18 cellular contexts compared by ENCODE assay signal in the genomic region with DNA sequence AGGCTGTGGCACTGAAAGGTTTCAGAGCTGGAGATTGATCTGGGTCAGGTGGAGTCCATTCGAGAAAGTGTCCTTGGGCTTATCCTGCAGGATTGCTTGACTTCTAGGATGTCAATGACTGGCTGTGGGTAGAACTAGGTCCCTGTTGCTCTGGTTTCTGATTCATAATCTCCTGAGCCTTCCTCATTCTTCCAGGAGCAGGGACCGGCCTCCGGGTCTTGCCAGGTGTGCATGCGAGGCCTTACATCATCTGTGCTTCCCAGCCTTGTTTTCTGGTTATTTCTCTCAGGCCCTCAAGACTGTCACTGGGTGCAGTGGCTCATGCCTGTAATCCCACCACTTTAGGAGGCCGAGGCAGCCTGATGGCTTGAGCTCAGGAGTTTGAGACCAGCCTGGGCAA. TPM values are rescaled to one million over a fixed set of nuclear protein-coding genes. Genes with fewer than 3 reads are reported as not detected.
DNase-seq lines count a peak whose midpoint lies in the region; ATAC-seq and TF ChIP-seq lines count a peak whose summit lies in the region.
"Had no signal": no experiment of that assay in that cellular context is flagged by ENCODE, and none has a peak within 500 bp of the region (broad histone marks: within the 10 kb centered on the region; RNA-seq: fewer than 3 reads in every experiment).

No MANE protein-coding gene starts in this region.

- H3K36me3 ChIP-seq in CD8-positive, alpha-beta T cell (ENCODE audit: insufficient read depth, low read length), result peaks cover 26% of the 10 kb centered on the region

- intact Hi-C loops in activated naive CD4-positive, alpha-beta T cell treated with anti-CD3 and anti-CD28 coated beads for 36 hours (cut with micrococcal nuclease), result no loop called here
- intact Hi-C loops in CD8-positive, alpha-beta T cell (cut with DNase I, micrococcal nuclease), result no loop called here

- H3K4me3 ChIP-seq in CD8-positive, alpha-beta T cell (ENCODE audit: low read depth, low read length), result no peak overlapping the region
- H3K4me3 ChIP-seq: BLaER1 had no signal

- no peaks in the 10 kb centered on the region for H3K9me3 Mint-ChIP-seq in activated naive CD4-positive, alpha-beta T cell treated with anti-CD3 and anti-CD28 coated beads for 36 hours
- peaks cover 8 to 9% of the 10 kb centered on the region in 2 donors for H3K9me3 Mint-ChIP-seq in activated naive CD4-positive, alpha-beta T cell treated with anti-CD3 and anti-CD28 coated beads, Interleukin-2, amount 50 U/mL, for 72 hours
- H3K9me3 Mint-ChIP-seq in CD8-positive, alpha-beta T cell, result no peaks in the 10 kb centered on the region
- H3K9me3 Mint-ChIP-seq in activated CD8-positive, alpha-beta T cell treated with anti-CD3 and anti-CD28 coated beads, Interleukin-2, amount 10 ng/mL, durations not matched to agents 7 days and 5 days (ENCODE audit: insufficient read depth), result no peaks in the 10 kb centered on the region
- no peaks in the 10 kb centered on the region for H3K9me3 Mint-ChIP-seq in naive thymus-derived CD8-positive, alpha-beta T cell
- peaks cover 6% of the 10 kb centered on the region for H3K9me3 Mint-ChIP-seq in glutamatergic neuron (ENCODE audit: unreplicated experiment)

- CTCF ChIA-PET in activated naive CD4-positive, alpha-beta T cell treated with anti-CD3 and anti-CD28 coated beads for 36 hours (lab: Charles Lee), result interaction anchor here (0.7 kb wide), 1 partner anchor 710 kb away, joined by 3 read pairs; no protein-coding TSS in a partner anchor
- CTCF ChIA-PET in CD8-positive, alpha-beta T cell (lab: Charles Lee), result no interaction called here
- CTCF ChIA-PET in activated CD8-positive, alpha-beta T cell treated with anti-CD3 and anti-CD28 coated beads, Interleukin-2, amount 10 ng/mL, durations not matched to agents 7 days and 5 days (lab: Charles Lee), result no interaction called here

- no peak for ATAC-seq in activated naive CD4-positive, alpha-beta T cell treated with anti-CD3 and anti-CD28 coated beads, Interleukin-2, amount 50 U/mL, for 72 hours
- ATAC-seq in CD8-positive, alpha-beta T cell, result no peak
- no peak for ATAC-seq in activated CD8-positive, alpha-beta T cell treated with anti-CD3 and anti-CD28 coated beads, Interleukin-2, amount 10 ng/mL, durations not matched to agents 7 days and 5 days
- ATAC-seq in naive thymus-derived CD8-positive, alpha-beta T cell, result no peak

- H3K4me1 Mint-ChIP-seq in activated naive CD4-positive, alpha-beta T cell treated with anti-CD3 and anti-CD28 coated beads for 36 hours (ENCODE audit: low read depth), result peaks cover 53% of the 10 kb centered on the region
- H3K4me1 Mint-ChIP-seq in CD8-positive, alpha-beta T cell (ENCODE audit: low read depth), result peaks cover 73% of the 10 kb centered on the region
- peaks cover 40% of the 10 kb centered on the region for H3K4me1 Mint-ChIP-seq in activated CD8-positive, alpha-beta T cell treated with anti-CD3 and anti-CD28 coated beads, Interleukin-2, amount 10 ng/mL, durations not matched to agents 7 days and 5 days (ENCODE audit: low read depth)
- peaks cover 54 to 84% (median 75%) of the 10 kb centered on the region in 4 donors for H3K4me1 Mint-ChIP-seq in naive thymus-derived CD8-positive, alpha-beta T cell
- H3K4me1 Mint-ChIP-seq in glutamatergic neuron (ENCODE audit: low read depth, unreplicated experiment), result peaks cover 9% of the 10 kb centered on the region

- POLR2A ChIA-PET in CD8-positive, alpha-beta T cell (lab: Charles Lee), result interaction anchor here (1.1 to 1.3 kb wide), 2 partner anchors 9 to 34 kb away, joined by 3 read pairs; partner anchors contain the start of gene SORL1
- POLR2A ChIA-PET in activated CD8-positive, alpha-beta T cell treated with anti-CD3 and anti-CD28 coated beads, Interleukin-2, amount 10 ng/mL, durations not matched to agents 7 days and 5 days (lab: Charles Lee), result no interaction called here
- POLR2A ChIA-PET in naive thymus-derived CD8-positive, alpha-beta T cell (lab: Charles Lee), result interaction anchor here (0.7 to 1.0 kb wide), 3 partner anchors 33 to 159 kb away, joined by 3 to 5 read pairs (median 5); no protein-coding TSS in a partner anchor

- peaks cover 42% of the 10 kb centered on the region for H3K36me3 Mint-ChIP-seq in activated naive CD4-positive, alpha-beta T cell treated with anti-CD3 and anti-CD28 coated beads for 36 hours (ENCODE audit: low read depth)
- H3K36me3 Mint-ChIP-seq in activated naive CD4-positive, alpha-beta T cell treated with anti-CD3 and anti-CD28 coated beads, Interleukin-2, amount 50 U/mL, for 72 hours, result peaks cover 43 to 57% of the 10 kb centered on the region in 2 donors
- H3K36me3 Mint-ChIP-seq in CD8-positive, alpha-beta T cell, result peaks cover 64% of the 10 kb centered on the region
- peaks cover 63% of the 10 kb centered on the region for H3K36me3 Mint-ChIP-seq in activated CD8-positive, alpha-beta T cell treated with anti-CD3 and anti-CD28 coated beads, Interleukin-2, amount 10 ng/mL, durations not matched to agents 7 days and 5 days (ENCODE audit: low read depth)
- H3K36me3 Mint-ChIP-seq in naive thymus-derived CD8-positive, alpha-beta T cell, result peaks cover 15 to 69% (median 29%) of the 10 kb centered on the region in 3 donors
- no peaks in the 10 kb centered on the region for H3K36me3 Mint-ChIP-seq in glutamatergic neuron (ENCODE audit: unreplicated experiment)

- no peak overlapping the region for H3K4me3 Mint-ChIP-seq in activated naive CD4-positive, alpha-beta T cell treated with anti-CD3 and anti-CD28 coated beads for 36 hours
- no peak overlapping the region for H3K4me3 Mint-ChIP-seq in CD8-positive, alpha-beta T cell
- H3K4me3 Mint-ChIP-seq in activated CD8-positive, alpha-beta T cell treated with anti-CD3 and anti-CD28 coated beads, Interleukin-2, amount 10 ng/mL, durations not matched to agents 7 days and 5 days, result no peak overlapping the region
- H3K4me3 Mint-ChIP-seq in naive thymus-derived CD8-positive, alpha-beta T cell, result no peak overlapping the region
- H3K4me3 Mint-ChIP-seq in glutamatergic neuron (ENCODE audit: unreplicated experiment), result no peak overlapping the region

- H3K4me1 ChIP-seq in CD8-positive, alpha-beta T cell (ENCODE audit: insufficient read depth, low read length), result peaks cover 35% of the 10 kb centered on the region
- H3K4me1 ChIP-seq: Caco-2 had no signal

- no peak for TF ChIP-seq CTCF in CD8-positive, alpha-beta T cell (IDR thresholded peaks at IDR 0.05)
- TF ChIP-seq CTCF in glutamatergic neuron (IDR thresholded peaks at IDR 0.05; ENCODE audit: partially characterized antibody, unreplicated experiment), result no peak

- peak overlapping the region; percentile 52 for H3K27ac Mint-ChIP-seq in activated naive CD4-positive, alpha-beta T cell treated with anti-CD3 and anti-CD28 coated beads for 36 hours
- H3K27ac Mint-ChIP-seq in activated naive CD4-positive, alpha-beta T cell treated with anti-CD3 and anti-CD28 coated beads, Interleukin-2, amount 50 U/mL, for 72 hours, result peak overlapping the region in 1 of 2 donors; percentile 97
- H3K27ac Mint-ChIP-seq in CD8-positive, alpha-beta T cell, result peak overlapping the region; percentile 10
- H3K27ac Mint-ChIP-seq in activated CD8-positive, alpha-beta T cell treated with anti-CD3 and anti-CD28 coated beads, Interleukin-2, amount 10 ng/mL, durations not matched to agents 7 days and 5 days, result peak overlapping the region; percentile 0
- peak overlapping the region in 8 of 10 donors; percentile 60 to 97 (median 82) for H3K27ac Mint-ChIP-seq in naive thymus-derived CD8-positive, alpha-beta T cell
- no peak overlapping the region for H3K27ac Mint-ChIP-seq in glutamatergic neuron (ENCODE audit: unreplicated experiment)

- no peak overlapping the region for H3K27ac ChIP-seq in CD8-positive, alpha-beta T cell (ENCODE audit: low read depth, low read length)

- no peaks in the 10 kb centered on the region for H3K9me3 ChIP-seq in CD8-positive, alpha-beta T cell (ENCODE audit: low read length)
- H3K9me3 ChIP-seq: BLaER1, Caco-2 had no signal

- H3K27me3 ChIP-seq in CD8-positive, alpha-beta T cell (ENCODE audit: insufficient read depth, low read length), result no peaks in the 10 kb centered on the region
- H3K27me3 ChIP-seq: BLaER1 had no signal

- H3K27me3 Mint-ChIP-seq in activated naive CD4-positive, alpha-beta T cell treated with anti-CD3 and anti-CD28 coated beads for 36 hours (ENCODE audit: low read depth), result no peaks in the 10 kb centered on the region
- H3K27me3 Mint-ChIP-seq in CD8-positive, alpha-beta T cell (ENCODE audit: low read depth), result no peaks in the 10 kb centered on the region
- H3K27me3 Mint-ChIP-seq in activated CD8-positive, alpha-beta T cell treated with anti-CD3 and anti-CD28 coated beads, Interleukin-2, amount 10 ng/mL, durations not matched to agents 7 days and 5 days (ENCODE audit: low read depth), result no peaks in the 10 kb centered on the region
- H3K27me3 Mint-ChIP-seq in naive thymus-derived CD8-positive, alpha-beta T cell, result no peaks in the 10 kb centered on the region
- H3K27me3 Mint-ChIP-seq in glutamatergic neuron (ENCODE audit: unreplicated experiment), result peaks cover 3% of the 10 kb centered on the region

- DNase-seq in activated naive CD4-positive, alpha-beta T cell treated with anti-CD3 and anti-CD28 coated beads for 36 hours, result no peak
- no peak for DNase-seq in activated naive CD4-positive, alpha-beta T cell treated with anti-CD3 and anti-CD28 coated beads, Interleukin-2, amount 50 U/mL, for 72 hours (ENCODE audit: low spot score in 2 of 2)
- DNase-seq in CD8-positive, alpha-beta T cell, result peak in 1 of 7 experiments; percentile 38
- DNase-seq in activated CD8-positive, alpha-beta T cell treated with anti-CD3 and anti-CD28 coated beads, Interleukin-2, amount 10 ng/mL, durations not matched to agents 7 days and 5 days, result no peak
- DNase-seq in naive thymus-derived CD8-positive, alpha-beta T cell, result no peak
- DNase-seq in CD1c-positive myeloid dendritic cell (ENCODE audit: extremely low spot score), result no peak
- DNase-seq in glutamatergic neuron, result no peak
- DNase-seq in T-helper 9 cell, result no peak
- DNase-seq: Caco-2, DMS153, EL, KG1, NCI-H1436, NCI-H2029 treated with DMSO at 0.1 percent for 48 hours, NCI-H2171 treated with DMSO at 0.1 percent for 48 hours, NCI-H748 treated with DMSO at 0.1 percent for 48 hours, OCI-M1 had no signal

RNA-seq across cellular contexts. Expression of gene SORL1, which starts 33.9 kb away (rescaled TPM):
- 10 to 100 TPM; 66.8 to 67.2 TPM for total RNA-seq in activated naive CD4-positive, alpha-beta T cell treated with anti-CD3 and anti-CD28 coated beads for 36 hours
- 100 to 1,000 TPM in 1 of 2 donors, 10 to 100 TPM in 1; 90.4 to 139 TPM for total RNA-seq in activated naive CD4-positive, alpha-beta T cell treated with anti-CD3 and anti-CD28 coated beads, Interleukin-2, amount 50 U/mL, for 72 hours
- 100 to 1,000 TPM; 170 TPM for total RNA-seq in CD8-positive, alpha-beta T cell
- total RNA-seq in activated CD8-positive, alpha-beta T cell treated with anti-CD3 and anti-CD28 coated beads, Interleukin-2, amount 10 ng/mL, durations not matched to agents 7 days and 5 days, result 100 to 1,000 TPM in 1 of 2 experiments, 10 to 100 TPM in 1; 98.9 to 107 TPM
- 100 to 1,000 TPM; 414 to 419 TPM for total RNA-seq in naive thymus-derived CD8-positive, alpha-beta T cell
- polyA plus RNA-seq in naive thymus-derived CD8-positive, alpha-beta T cell, result 100 to 1,000 TPM; 157 to 230 (median 158) TPM
- 11.1 TPM for total RNA-seq in glutamatergic neuron (ENCODE audit: unreplicated experiment)
